In the genomic region with DNA sequence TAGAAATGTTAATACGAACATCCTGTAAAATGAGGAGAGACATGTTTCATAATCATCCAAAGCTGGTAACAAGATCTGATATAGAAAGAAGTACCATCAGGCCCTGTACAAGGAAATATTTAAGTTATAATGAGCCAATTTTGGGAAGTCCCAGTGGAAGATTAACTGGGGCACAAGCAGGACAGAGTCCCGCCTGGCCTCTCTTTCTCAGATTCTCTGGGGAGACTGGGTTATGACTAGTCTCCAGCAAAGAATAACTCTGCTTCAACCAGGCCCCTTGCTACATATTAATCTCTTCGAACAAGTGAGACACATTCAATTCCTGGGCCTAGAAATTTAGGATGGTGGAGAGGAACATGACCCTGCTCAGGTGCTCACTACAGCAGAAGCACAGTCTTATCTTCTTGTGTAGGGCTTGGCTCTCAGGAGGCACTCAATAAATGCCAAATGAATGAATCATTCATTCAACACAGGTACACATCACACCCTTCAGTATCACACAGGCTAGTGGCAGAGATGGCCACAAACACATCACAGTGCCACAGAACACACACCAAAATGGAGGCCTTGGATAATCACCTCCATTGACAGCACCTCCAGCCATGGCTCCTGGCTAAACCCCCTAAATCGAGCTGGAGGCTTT, we compare ENCODE assay signal across 1 cellular context.
TF ChIP-seq lines count a peak whose summit lies in the region.

No MANE protein-coding gene starts in this region.

TF ChIP-seq in H1, 55 proteins besides CTCF, POLR2A, EP300 and RAD21:
- no peak for TF ChIP-seq GTF2F1 (IDR thresholded peaks at IDR 0.05; ENCODE audit: borderline replicate concordance, low read depth, low read length)
- TF ChIP-seq CHD1 (IDR thresholded peaks at IDR 0.05; ENCODE audit: low read depth, low read length), result no peak
- TF ChIP-seq, protein P1, sequence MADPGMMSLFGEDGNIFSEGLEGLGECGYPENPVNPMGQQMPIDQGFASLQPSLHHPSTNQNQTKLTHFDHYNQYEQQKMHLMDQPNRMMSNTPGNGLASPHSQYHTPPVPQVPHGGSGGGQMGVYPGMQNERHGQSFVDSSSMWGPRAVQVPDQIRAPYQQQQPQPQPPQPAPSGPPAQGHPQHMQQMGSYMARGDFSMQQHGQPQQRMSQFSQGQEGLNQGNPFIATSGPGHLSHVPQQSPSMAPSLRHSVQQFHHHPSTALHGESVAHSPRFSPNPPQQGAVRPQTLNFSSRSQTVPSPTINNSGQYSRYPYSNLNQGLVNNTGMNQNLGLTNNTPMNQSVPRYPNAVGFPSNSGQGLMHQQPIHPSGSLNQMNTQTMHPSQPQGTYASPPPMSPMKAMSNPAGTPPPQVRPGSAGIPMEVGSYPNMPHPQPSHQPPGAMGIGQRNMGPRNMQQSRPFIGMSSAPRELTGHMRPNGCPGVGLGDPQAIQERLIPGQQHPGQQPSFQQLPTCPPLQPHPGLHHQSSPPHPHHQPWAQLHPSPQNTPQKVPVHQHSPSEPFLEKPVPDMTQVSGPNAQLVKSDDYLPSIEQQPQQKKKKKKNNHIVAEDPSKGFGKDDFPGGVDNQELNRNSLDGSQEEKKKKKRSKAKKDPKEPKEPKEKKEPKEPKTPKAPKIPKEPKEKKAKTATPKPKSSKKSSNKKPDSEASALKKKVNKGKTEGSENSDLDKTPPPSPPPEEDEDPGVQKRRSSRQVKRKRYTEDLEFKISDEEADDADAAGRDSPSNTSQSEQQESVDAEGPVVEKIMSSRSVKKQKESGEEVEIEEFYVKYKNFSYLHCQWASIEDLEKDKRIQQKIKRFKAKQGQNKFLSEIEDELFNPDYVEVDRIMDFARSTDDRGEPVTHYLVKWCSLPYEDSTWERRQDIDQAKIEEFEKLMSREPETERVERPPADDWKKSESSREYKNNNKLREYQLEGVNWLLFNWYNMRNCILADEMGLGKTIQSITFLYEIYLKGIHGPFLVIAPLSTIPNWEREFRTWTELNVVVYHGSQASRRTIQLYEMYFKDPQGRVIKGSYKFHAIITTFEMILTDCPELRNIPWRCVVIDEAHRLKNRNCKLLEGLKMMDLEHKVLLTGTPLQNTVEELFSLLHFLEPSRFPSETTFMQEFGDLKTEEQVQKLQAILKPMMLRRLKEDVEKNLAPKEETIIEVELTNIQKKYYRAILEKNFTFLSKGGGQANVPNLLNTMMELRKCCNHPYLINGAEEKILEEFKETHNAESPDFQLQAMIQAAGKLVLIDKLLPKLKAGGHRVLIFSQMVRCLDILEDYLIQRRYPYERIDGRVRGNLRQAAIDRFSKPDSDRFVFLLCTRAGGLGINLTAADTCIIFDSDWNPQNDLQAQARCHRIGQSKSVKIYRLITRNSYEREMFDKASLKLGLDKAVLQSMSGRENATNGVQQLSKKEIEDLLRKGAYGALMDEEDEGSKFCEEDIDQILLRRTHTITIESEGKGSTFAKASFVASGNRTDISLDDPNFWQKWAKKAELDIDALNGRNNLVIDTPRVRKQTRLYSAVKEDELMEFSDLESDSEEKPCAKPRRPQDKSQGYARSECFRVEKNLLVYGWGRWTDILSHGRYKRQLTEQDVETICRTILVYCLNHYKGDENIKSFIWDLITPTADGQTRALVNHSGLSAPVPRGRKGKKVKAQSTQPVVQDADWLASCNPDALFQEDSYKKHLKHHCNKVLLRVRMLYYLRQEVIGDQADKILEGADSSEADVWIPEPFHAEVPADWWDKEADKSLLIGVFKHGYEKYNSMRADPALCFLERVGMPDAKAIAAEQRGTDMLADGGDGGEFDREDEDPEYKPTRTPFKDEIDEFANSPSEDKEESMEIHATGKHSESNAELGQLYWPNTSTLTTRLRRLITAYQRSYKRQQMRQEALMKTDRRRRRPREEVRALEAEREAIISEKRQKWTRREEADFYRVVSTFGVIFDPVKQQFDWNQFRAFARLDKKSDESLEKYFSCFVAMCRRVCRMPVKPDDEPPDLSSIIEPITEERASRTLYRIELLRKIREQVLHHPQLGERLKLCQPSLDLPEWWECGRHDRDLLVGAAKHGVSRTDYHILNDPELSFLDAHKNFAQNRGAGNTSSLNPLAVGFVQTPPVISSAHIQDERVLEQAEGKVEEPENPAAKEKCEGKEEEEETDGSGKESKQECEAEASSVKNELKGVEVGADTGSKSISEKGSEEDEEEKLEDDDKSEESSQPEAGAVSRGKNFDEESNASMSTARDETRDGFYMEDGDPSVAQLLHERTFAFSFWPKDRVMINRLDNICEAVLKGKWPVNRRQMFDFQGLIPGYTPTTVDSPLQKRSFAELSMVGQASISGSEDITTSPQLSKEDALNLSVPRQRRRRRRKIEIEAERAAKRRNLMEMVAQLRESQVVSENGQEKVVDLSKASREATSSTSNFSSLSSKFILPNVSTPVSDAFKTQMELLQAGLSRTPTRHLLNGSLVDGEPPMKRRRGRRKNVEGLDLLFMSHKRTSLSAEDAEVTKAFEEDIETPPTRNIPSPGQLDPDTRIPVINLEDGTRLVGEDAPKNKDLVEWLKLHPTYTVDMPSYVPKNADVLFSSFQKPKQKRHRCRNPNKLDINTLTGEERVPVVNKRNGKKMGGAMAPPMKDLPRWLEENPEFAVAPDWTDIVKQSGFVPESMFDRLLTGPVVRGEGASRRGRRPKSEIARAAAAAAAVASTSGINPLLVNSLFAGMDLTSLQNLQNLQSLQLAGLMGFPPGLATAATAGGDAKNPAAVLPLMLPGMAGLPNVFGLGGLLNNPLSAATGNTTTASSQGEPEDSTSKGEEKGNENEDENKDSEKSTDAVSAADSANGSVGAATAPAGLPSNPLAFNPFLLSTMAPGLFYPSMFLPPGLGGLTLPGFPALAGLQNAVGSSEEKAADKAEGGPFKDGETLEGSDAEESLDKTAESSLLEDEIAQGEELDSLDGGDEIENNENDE (IDR thresholded peaks at IDR 0.05; ENCODE audit: insufficient replicate concordance, low read length), result no peak
TF ChIP-seq in H1: peak in this region for 0.
